ENCODE assay signal across 23 cellular contexts in the genomic region with DNA sequence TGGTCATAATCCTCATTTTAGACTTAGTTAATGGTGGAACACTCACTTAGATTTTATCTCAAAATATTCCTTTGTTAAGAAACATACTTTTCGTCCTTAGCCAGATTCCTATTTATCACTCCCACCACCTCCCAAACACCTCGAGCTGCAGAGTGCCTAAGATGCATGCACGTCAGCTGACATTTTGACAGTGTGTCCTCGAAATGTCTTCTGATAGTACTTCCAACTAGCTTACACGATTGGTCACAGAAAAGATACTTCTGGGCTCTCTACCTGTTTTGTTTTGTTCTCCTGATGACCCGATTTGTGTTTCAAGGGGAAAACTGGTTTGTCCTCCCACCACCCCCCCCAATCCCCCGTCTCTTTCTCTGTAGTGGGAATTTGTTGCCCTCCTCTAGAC.
"Had no signal": no experiment of that assay in that cellular context is flagged by ENCODE, and none has a peak within 500 bp of the region (broad histone marks: within the 10 kb centered on the region; RNA-seq: fewer than 3 reads in every experiment).

No MANE protein-coding gene starts in this region.

- H3K4me3 ChIP-seq: esophagus muscularis mucosa, skin epidermis, upper lobe of left lung had no signal

- H3K27ac ChIP-seq: esophagus muscularis mucosa, foreskin keratinocyte, skin epidermis, upper lobe of left lung had no signal

- H3K27me3 ChIP-seq: esophagus muscularis mucosa, foreskin keratinocyte, upper lobe of left lung had no signal

- H3K9me3 Mint-ChIP-seq: activated naive CD4-positive, alpha-beta T cell treated with anti-CD3 and anti-CD28 coated beads, Interleukin-2, amount 50 U/mL, for 24 hours; activated naive CD8-positive, alpha-beta T cell treated with anti-CD3 and anti-CD28 coated beads, Interleukin-2, amount 50 U/mL, for 24 hours; central memory CD8-positive, alpha-beta T cell; dendritic cell treated with granulocyte-macrophage colony-stimulating factor and Interleukin-4, amounts not matched to agents 40 ng/mL and 50 ng/mL, for 4 days; naive thymus-derived CD8-positive, alpha-beta T cell; T-helper 2 cell treated with Interferon-gamma antibody and Interleukin-4, amounts not matched to agents 5 μg/mL and 100 μg/mL, for 36 hours had no signal

- H3K4me3 Mint-ChIP-seq: activated CD4-positive, alpha-beta T cell treated with anti-CD3 and anti-CD28 coated beads for 36 hours; activated naive CD4-positive, alpha-beta T cell treated with anti-CD3 and anti-CD28 coated beads, Interleukin-2, amount 50 U/mL, for 24 hours; activated naive CD8-positive, alpha-beta T cell treated with anti-CD3 and anti-CD28 coated beads, Interleukin-2, amount 50 U/mL, for 24 hours; central memory CD8-positive, alpha-beta T cell; dendritic cell treated with granulocyte-macrophage colony-stimulating factor and Interleukin-4, amounts not matched to agents 40 ng/mL and 50 ng/mL, for 4 days; naive thymus-derived CD8-positive, alpha-beta T cell; T-helper 2 cell treated with Interferon-gamma antibody and Interleukin-4, amounts not matched to agents 5 μg/mL and 100 μg/mL, for 36 hours had no signal

- H3K9me3 ChIP-seq: esophagus muscularis mucosa, upper lobe of left lung had no signal

- DNase-seq: activated CD4-positive, alpha-beta T cell treated with anti-CD3 and anti-CD28 coated beads for 36 hours; activated CD4-positive, alpha-beta T cell treated with anti-CD3 and anti-CD28 coated beads, Interleukin-2, amount 50 U/mL, for 48 hours; activated CD4-positive, CD25-positive, alpha-beta regulatory T cell; activated CD8-positive, alpha-beta memory T cell treated with anti-CD3 and anti-CD28 coated beads for 24 hours; activated gamma-delta T cell treated with Interleukin-2 at 50 U/mL for 16 hours; activated naive CD8-positive, alpha-beta T cell treated with anti-CD3 and anti-CD28 coated beads, Interleukin-2, amount 50 U/mL, for 24 hours; amygdala; foreskin keratinocyte; mammary epithelial cell; midbrain; naive thymus-derived CD8-positive, alpha-beta T cell; posterior cingulate gyrus; stimulated activated CD4-positive, alpha-beta T cell treated with anti-CD3 and anti-CD28 coated beads, Interleukin-12 subunit alpha, Interleukin-12 subunit beta, amount 100 ng/mL, for 4 hours; stimulated activated CD4-positive, alpha-beta T cell treated with anti-CD3 and anti-CD28 coated beads, Interleukin-4, amount 100 ng/mL, for 1 hour; stimulated activated naive CD8-positive, alpha-beta T cell treated with anti-CD3 and anti-CD28 coated beads, Interleukin-15, Interleukin-2, amounts not matched to agents 100 U/mL and 50 U/mL, for 24 hours; upper lobe of left lung had no signal

- H3K36me3 Mint-ChIP-seq: activated naive CD4-positive, alpha-beta T cell treated with anti-CD3 and anti-CD28 coated beads, Interleukin-2, amount 50 U/mL, for 24 hours; naive thymus-derived CD8-positive, alpha-beta T cell had no signal

- ATAC-seq: activated CD4-positive, alpha-beta T cell treated with anti-CD3 and anti-CD28 coated beads for 36 hours; activated naive CD8-positive, alpha-beta T cell treated with anti-CD3 and anti-CD28 coated beads, Interleukin-2, amount 50 U/mL, for 24 hours; foreskin keratinocyte; naive thymus-derived CD8-positive, alpha-beta T cell; sciatic nerve; stimulated activated naive CD8-positive, alpha-beta T cell treated with anti-CD3 and anti-CD28 coated beads, Interleukin-15, Interleukin-2, amounts not matched to agents 100 U/mL and 50 U/mL, for 24 hours had no signal

- H3K27ac Mint-ChIP-seq: activated CD4-positive, alpha-beta T cell treated with anti-CD3 and anti-CD28 coated beads for 36 hours; activated naive CD4-positive, alpha-beta T cell treated with anti-CD3 and anti-CD28 coated beads, Interleukin-2, amount 50 U/mL, for 24 hours; activated naive CD8-positive, alpha-beta T cell treated with anti-CD3 and anti-CD28 coated beads, Interleukin-2, amount 50 U/mL, for 24 hours; dendritic cell treated with granulocyte-macrophage colony-stimulating factor and Interleukin-4, amounts not matched to agents 40 ng/mL and 50 ng/mL, for 4 days; naive thymus-derived CD8-positive, alpha-beta T cell; T-helper 2 cell treated with Interferon-gamma antibody and Interleukin-4, amounts not matched to agents 5 μg/mL and 100 μg/mL, for 36 hours had no signal

- H3K36me3 ChIP-seq: esophagus muscularis mucosa, upper lobe of left lung had no signal
